ENCODE assay signal across 8 cellular contexts in genomic region chr14:22982477-22983245, GRCh38. TPM values are rescaled to one million over a fixed set of nuclear protein-coding genes. Genes with fewer than 3 reads are reported as not detected.
DNase-seq lines count a peak whose midpoint lies in the region; ATAC-seq and TF ChIP-seq lines count a peak whose summit lies in the region.

Gene AJUBA, minus strand, starts transcription at chr14:22982551. Its CDS starts 285 bp downstream, at chr14:22982266.

- 1% methylated on average over 48 of the region's 48 CpGs for WGBS in heart right ventricle, 2 donors

- H3K9me3 ChIP-seq in adipocyte (ENCODE audit: control insufficient read depth, low read length) (no peaks in the 10 kb centered on the region), heart right ventricle (no peaks in the 10 kb centered on the region)

- peaks cover 7% of the 10 kb centered on the region for H3K36me3 Mint-ChIP-seq in type B pancreatic cell

- intact Hi-C loops in heart right ventricle (cut with DNase I) = loop anchor here in 3 of 10 donors (1.0 to 10.0 kb wide), 4 partner anchors 48 to 425 kb away; no protein-coding TSS in a partner anchor
- intact Hi-C loops in posterior cingulate gyrus (cut with DNase I) = loop anchor here (10.0 kb wide), 1 partner anchor 48 kb away; no protein-coding TSS in a partner anchor

- H3K4me3 ChIP-seq in GM12875 (ENCODE audit: low read depth, low read length) = peak within 1 kb of the TSS; percentile 53
- no peak within 1 kb of the TSS for H3K4me3 ChIP-seq in KMS-11 (IDR thresholded peaks at IDR 0.05; ENCODE audit: insufficient read depth, low read depth, low read length)
- peak within 1 kb of the TSS; percentile 84 for H3K4me3 ChIP-seq in adipocyte (ENCODE audit: low read length)
- H3K4me3 ChIP-seq in heart right ventricle = peak within 1 kb of the TSS; percentile 62 to 88 (median 76)

- no peaks in the 10 kb centered on the region for H3K79me2 ChIP-seq in KMS-11 (ENCODE audit: insufficient read depth, low read depth)

- H3K4me2 ChIP-seq in KMS-11 = peak within 1 kb of the TSS; percentile 38

- DNase-seq in T follicular helper cell (ENCODE audit: low read depth) (peak; percentile 56), adipocyte (ENCODE audit: low read depth) (peak; percentile 97), heart right ventricle (peak; percentile 91 to 95), posterior cingulate gyrus (peak in 8 of 10 donors; percentile 33 to 87 (median 54)), type B pancreatic cell (ENCODE audit: extremely low spot score, unreplicated experiment) (peak; percentile 86), cerebellar nuclear complex (lab: John Stamatoyannopoulos, UW) (no peak)

- H3K4me1 ChIP-seq in KMS-11 (ENCODE audit: low read depth, poor library complexity, severe bottlenecking) = no peaks in the 10 kb centered on the region
- H3K4me1 ChIP-seq in adipocyte (ENCODE audit: control insufficient read depth, insufficient read depth, low read length) = peaks cover 26% of the 10 kb centered on the region
- H3K4me1 ChIP-seq in heart right ventricle = peaks cover 8 to 63% (median 43%) of the 10 kb centered on the region in 9 donors

- TF ChIP-seq CTCF in GM12875 (IDR thresholded peaks at IDR 0.05; ENCODE audit: borderline replicate concordance, insufficient read depth, low read depth, low read length) = 0 out of 2 replicates have a peak, but pooled peaks have one; percentile 17
- no peak for TF ChIP-seq CTCF in KMS-11 (conservative IDR thresholded peaks at IDR 0.05; ENCODE audit: low read depth, low read length)
- no peak for TF ChIP-seq CTCF in heart right ventricle (IDR thresholded peaks at IDR 0.05)
- TF ChIP-seq CTCF in type B pancreatic cell (conservative IDR thresholded peaks at IDR 0.05) = no peak

- H3K9ac ChIP-seq in KMS-11 = no peak within 1 kb of the TSS
- peak within 1 kb of the TSS; percentile 87 for H3K9ac ChIP-seq in adipocyte (ENCODE audit: low read length)

- peaks cover 3% of the 10 kb centered on the region for H3K27me3 Mint-ChIP-seq in type B pancreatic cell

- H3K36me3 ChIP-seq in KMS-11 (ENCODE audit: insufficient read depth) (no peaks in the 10 kb centered on the region), adipocyte (ENCODE audit: control insufficient read depth, insufficient read depth, low read length, severe bottlenecking) (no peaks in the 10 kb centered on the region), heart right ventricle (peaks cover 0 to 10% (median 0%) of the 10 kb centered on the region in 9 donors)

- no peaks in the 10 kb centered on the region for H4K20me1 ChIP-seq in KMS-11 (ENCODE audit: insufficient read depth)

- no peaks in the 10 kb centered on the region for H3K9me3 Mint-ChIP-seq in type B pancreatic cell

- H2AFZ ChIP-seq in KMS-11 (ENCODE audit: low read depth) = peak within 1 kb of the TSS; percentile 38; the same call in 1 of the 2 replicates

- H3K27me3 ChIP-seq in KMS-11 (ENCODE audit: insufficient read depth, low read depth) (no peaks in the 10 kb centered on the region), adipocyte (replicated peaks; ENCODE audit: control insufficient read depth, insufficient read depth, low read length) (no peaks in the 10 kb centered on the region), heart right ventricle (peaks cover 0 to 33% (median 0%) of the 10 kb centered on the region in 7 donors)

- H3K4me3 Mint-ChIP-seq in type B pancreatic cell = no peak within 1 kb of the TSS

- peaks cover 28% of the 10 kb centered on the region for H3K4me1 Mint-ChIP-seq in type B pancreatic cell (ENCODE audit: unreplicated experiment)

- H3K27ac ChIP-seq in KMS-11 (no peak within 1 kb of the TSS), heart right ventricle (peak within 1 kb of the TSS; percentile 53 to 91 (median 78))

- ATAC-seq in heart right ventricle = peak; percentile 79 to 91 (median 84)

- no peak within 1 kb of the TSS for H3K27ac Mint-ChIP-seq in type B pancreatic cell

RNA-seq across cellular contexts. Expression of gene AJUBA, which starts in this region (rescaled TPM):
- total RNA-seq in heart right ventricle (10 to 100 TPM in 6 of 10 donors, 1 to 10 TPM in 4; 5.6 to 25.9 (median 11.1) TPM), type B pancreatic cell (ENCODE audit: low replicate concordance) (42.8 and 56.1 TPM in 2 replicates)
- 1 to 10 TPM; 5.3 to 6.0 TPM for polyA plus RNA-seq in heart right ventricle

Comparison
In these comparisons a context has a peak if more than half of its experiments do, and no peak if none do; other contexts are left out.
1. DNase-seq: peak in T follicular helper cell (single experiment), adipocyte (single experiment), heart right ventricle (2 of 2), posterior cingulate gyrus (8 of 10) and type B pancreatic cell (single experiment); none in cerebellar nuclear complex (0 of 2).